In genomic region chr18:23285581-23285980, GRCh38 we compare ENCODE assay signal across 8 cellular contexts.
DNase-seq lines count a peak whose midpoint lies in the region; ATAC-seq, FAIRE-seq and TF ChIP-seq lines count a peak whose summit lies in the region.
"Not testable (repeated sequence)": the region's sequence is repeated elsewhere in the genome, so short reads cannot be mapped to it uniquely, and the experiment has no call there.

No MANE protein-coding gene starts in this region.

- H3K56ac ChIP-seq in H1 (replicated peaks; ENCODE audit: insufficient read length, low read depth, low read length), result not testable (repeated sequence)

- TF ChIP-seq POLR2A in H1 (IDR thresholded peaks at IDR 0.05; ENCODE audit: control extremely low read depth in 1 of 2, low read depth in 2 of 2, low read length in 2 of 2), result not testable (repeated sequence)

- H3F3A ChIP-seq in GM23338 (replicated peaks; ENCODE audit: low read depth); neural progenitor cell (ENCODE audit: low read depth): not testable (repeated sequence)

- peak overlapping the region; percentile 71 for H3K18ac ChIP-seq in H1 (ENCODE audit: extremely low read depth, low read length)

- not testable (repeated sequence) for H3K79me1 ChIP-seq in H1 (ENCODE audit: low read depth, low read length)

- H3K27me3 Mint-ChIP-seq in Caco-2 (ENCODE audit: insufficient read depth, unreplicated experiment); GM23338 (ENCODE audit: insufficient read depth, low read depth, poor library complexity); activated naive CD8-positive, alpha-beta T cell treated with anti-CD3 and anti-CD28 coated beads, Interleukin-2, amount 50 U/mL, for 24 hours; neural progenitor cell (ENCODE audit: insufficient read depth, low read depth): not testable (repeated sequence)

- not testable (repeated sequence) for H3K4me3 Mint-ChIP-seq in Caco-2 (ENCODE audit: unreplicated experiment); GM23338; activated naive CD8-positive, alpha-beta T cell treated with anti-CD3 and anti-CD28 coated beads, Interleukin-2, amount 50 U/mL, for 24 hours; neural progenitor cell

- H3K9me2 ChIP-seq in GM23338 (ENCODE audit: insufficient read depth), result not testable (repeated sequence)

- CTCF ChIA-PET in Caco-2 (lab: Charles Lee); H1 (lab: Charles Lee; ENCODE audit: partially characterized antibody): not testable (repeated sequence)

- 70% methylated on average over 6 of the region's 12 CpGs; no CpG with 5 or more reads in 1 of the 2 experiments for WGBS in H1 (ENCODE audit: extremely low coverage in 1 of 2, insufficient coverage in 1 of 2, insufficient read length in 1 of 2, insufficient replicate concordance in 2 of 2, low coverage in 1 of 2, low lambda C conversion rate in 2 of 2, missing lambda C conversion rate in 1 of 2), 2 experiments

- not testable (repeated sequence) for H2BK15ac ChIP-seq in H1 (ENCODE audit: low read length)

- not testable (repeated sequence) for BruUV-seq in Caco-2 (replicated peaks; lab: Mats Ljungman, UMichigan)

- not testable (repeated sequence) for DNase-seq in Caco-2; GM23338 (ENCODE audit: low spot score); activated naive CD8-positive, alpha-beta T cell treated with anti-CD3 and anti-CD28 coated beads, Interleukin-2, amount 50 U/mL, for 24 hours; H1 (ENCODE audit: low read depth in 1 of 2, low spot score in 2 of 2)
- peak; percentile 57 for DNase-seq in NCI-H82 treated with DMSO at 0.1 percent for 48 hours (lab: John Stamatoyannopoulos, UW; ENCODE audit: unreplicated experiment)
- DNase-seq in WERI-Rb-1, result peak; percentile 65
- DNase-seq in neural progenitor cell (ENCODE audit: low spot score), result peak; percentile 40

- not testable (repeated sequence) for H2BK120ac ChIP-seq in H1 (replicated peaks; ENCODE audit: low read depth, low read length)

- H2BK20ac ChIP-seq in H1 (ENCODE audit: low read length), result not testable (repeated sequence)

- not testable (repeated sequence) for H3K9me3 ChIP-seq in Caco-2; HUES6 (ENCODE audit: control insufficient read depth, insufficient read depth, low read depth, low read length); WERI-Rb-1 (ENCODE audit: severe bottlenecking); H1 (ENCODE audit: insufficient read depth in 2 of 2, low read depth in 1 of 2, low read length in 1 of 2); neural progenitor cell (ENCODE audit: low read depth)

- not testable (repeated sequence) for H3K27me3 ChIP-seq in Caco-2 (replicated peaks; ENCODE audit: control insufficient read depth, insufficient read depth, low read length); GM23338 (ENCODE audit: insufficient read depth); HUES6 (ENCODE audit: control insufficient read depth, insufficient read depth, low read length); WERI-Rb-1 (ENCODE audit: insufficient read depth, low read depth, severe bottlenecking); H1 (replicated peaks in 1 of 4; ENCODE audit: control insufficient read depth in 3 of 4, extremely low read depth in 1 of 4, insufficient read depth in 3 of 4, low read length in 3 of 4); neural progenitor cell

- TF ChIP-seq CTCF in Caco-2 (IDR thresholded peaks at IDR 0.05; ENCODE audit: insufficient read depth in 1 of 2, low read depth in 1 of 2, low read length in 1 of 2, severe bottlenecking in 1 of 2, unreplicated experiment in 1 of 2); GM23338 (conservative IDR thresholded peaks at IDR 0.05; ENCODE audit: low read depth in 2 of 2); WERI-Rb-1 (IDR thresholded peaks at IDR 0.05; ENCODE audit: low read depth, low read length); H1 (IDR thresholded peaks at IDR 0.05; ENCODE audit: control extremely low read depth in 1 of 3, insufficient read depth in 1 of 3, low read depth in 1 of 3, low read length in 3 of 3); neural progenitor cell (IDR thresholded peaks at IDR 0.05): not testable (repeated sequence)

- TF ChIP-seq RAD21 in H1 (IDR thresholded peaks at IDR 0.05 in 1 of 2, conservative IDR thresholded peaks at IDR 0.05 in 1 of 2; ENCODE audit: low read depth in 2 of 2, low read length in 2 of 2), result not testable (repeated sequence)

- H3K27ac Mint-ChIP-seq in Caco-2 (ENCODE audit: unreplicated experiment) (peak overlapping the region; percentile 42), GM23338 (peak overlapping the region; percentile 97)
- H3K27ac Mint-ChIP-seq in activated naive CD8-positive, alpha-beta T cell treated with anti-CD3 and anti-CD28 coated beads, Interleukin-2, amount 50 U/mL, for 24 hours, result peak overlapping the region; percentile 96
- not testable (repeated sequence) for H3K27ac Mint-ChIP-seq in neural progenitor cell

- not testable (repeated sequence) for H4K20me1 ChIP-seq in GM23338 (replicated peaks; ENCODE audit: insufficient read depth); H1 (replicated peaks in 1 of 2; ENCODE audit: control insufficient read depth in 1 of 2, insufficient read depth in 2 of 2, low read length in 2 of 2); neural progenitor cell (ENCODE audit: low read depth)

- H3K36me3 Mint-ChIP-seq in Caco-2 (ENCODE audit: insufficient read depth, unreplicated experiment); activated naive CD8-positive, alpha-beta T cell treated with anti-CD3 and anti-CD28 coated beads, Interleukin-2, amount 50 U/mL, for 24 hours (ENCODE audit: low read depth); neural progenitor cell: not testable (repeated sequence)
- H3K36me3 Mint-ChIP-seq in GM23338 (ENCODE audit: low read depth), result peaks cover 19% of the 10 kb centered on the region; the same call in 2 of the 3 replicates

- H3K4me1 Mint-ChIP-seq in Caco-2 (ENCODE audit: low read depth, unreplicated experiment) (peaks cover 36% of the 10 kb centered on the region), GM23338 (peaks cover 73% of the 10 kb centered on the region), neural progenitor cell (peaks cover 56% of the 10 kb centered on the region)
- peaks cover 37% of the 10 kb centered on the region for H3K4me1 Mint-ChIP-seq in activated naive CD8-positive, alpha-beta T cell treated with anti-CD3 and anti-CD28 coated beads, Interleukin-2, amount 50 U/mL, for 24 hours

- not testable (repeated sequence) for H3K4me3 ChIP-seq in Caco-2 (ENCODE audit: low read depth, low read length); GM23338; HUES6 (ENCODE audit: low read depth, low read length); WERI-Rb-1 (ENCODE audit: low read depth, low read length); H1 (ENCODE audit: extremely low read depth in 1 of 4, insufficient read depth in 2 of 4, low read depth in 3 of 4, low read length in 4 of 4); neural progenitor cell

- ATAC-seq in GM23338; activated naive CD8-positive, alpha-beta T cell treated with anti-CD3 and anti-CD28 coated beads, Interleukin-2, amount 50 U/mL, for 24 hours: not testable (repeated sequence)

- H4K91ac ChIP-seq in H1 (replicated peaks; ENCODE audit: insufficient read length, low read length), result not testable (repeated sequence)

- not testable (repeated sequence) for H3K14ac ChIP-seq in H1 (ENCODE audit: insufficient read length)

- not testable (repeated sequence) for H4K8ac ChIP-seq in H1 (ENCODE audit: extremely low read depth, insufficient read depth, low read length)

- H3K4ac ChIP-seq in H1 (replicated peaks; ENCODE audit: insufficient read length, low read depth, low read length), result not testable (repeated sequence)

- H3K4me1 ChIP-seq in Caco-2, result not testable (repeated sequence)
- H3K4me1 ChIP-seq in GM23338 (ENCODE audit: insufficient read depth) (peaks cover 44% of the 10 kb centered on the region), HUES6 (ENCODE audit: control insufficient read depth, insufficient read depth, low read length) (peaks cover 49% of the 10 kb centered on the region), H1 (replicated peaks in 1 of 4; ENCODE audit: control insufficient read depth in 3 of 4, insufficient read depth in 4 of 4, low read length in 3 of 4) (peaks cover 9 to 26% (median 19%) of the 10 kb centered on the region in 4 experiments), neural progenitor cell (peaks cover 30% of the 10 kb centered on the region)

- H3K27ac ChIP-seq in GM23338 (ENCODE audit: low read depth) (peak overlapping the region; percentile 98), HUES6 (ENCODE audit: low read depth, low read length) (peak overlapping the region; percentile 97; the same call in 1 of the 2 replicates)
- H3K27ac ChIP-seq in WERI-Rb-1; H1 (ENCODE audit: low read depth, low read length); neural progenitor cell: not testable (repeated sequence)

- FAIRE-seq in H1 (lab: Jason Lieb, UNC), result not testable (repeated sequence)

- POLR2A ChIA-PET in Caco-2 (lab: Charles Lee); H1 (lab: Charles Lee; ENCODE audit: partially characterized antibody): not testable (repeated sequence)

- H3K23me2 ChIP-seq in H1 (ENCODE audit: low read depth, low read length), result not testable (repeated sequence)

- peak overlapping the region; percentile 12 for H3K9ac ChIP-seq in HUES6 (ENCODE audit: low read length)
- H3K9ac ChIP-seq in H1 (replicated peaks in 1 of 4; ENCODE audit: extremely low read depth in 1 of 4, low read depth in 3 of 4, low read length in 3 of 4); neural progenitor cell: not testable (repeated sequence)

- not testable (repeated sequence) for TF ChIP-seq EP300 in H1 (IDR thresholded peaks at IDR 0.05; ENCODE audit: borderline replicate concordance in 1 of 2, low read depth in 2 of 2, low read length in 2 of 2)

- H3K9me3 Mint-ChIP-seq in Caco-2 (ENCODE audit: unreplicated experiment); activated naive CD8-positive, alpha-beta T cell treated with anti-CD3 and anti-CD28 coated beads, Interleukin-2, amount 50 U/mL, for 24 hours; neural progenitor cell: not testable (repeated sequence)
- H3K9me3 Mint-ChIP-seq in GM23338, result peaks cover 14% of the 10 kb centered on the region

- intact Hi-C loops in Caco-2 (cut with micrococcal nuclease; ENCODE audit: unreplicated experiment), result not testable (repeated sequence)

- not testable (repeated sequence) for H2AFZ ChIP-seq in GM23338; H1 (ENCODE audit: low read length); neural progenitor cell (replicated peaks)

- H3K36me3 ChIP-seq in Caco-2 (ENCODE audit: control insufficient read depth, insufficient read depth, low read length); GM23338 (ENCODE audit: insufficient read depth); HUES6 (ENCODE audit: control insufficient read depth, insufficient read depth, low read length); WERI-Rb-1; H1 (ENCODE audit: control insufficient read depth in 2 of 4, insufficient read depth in 4 of 4, low read length in 3 of 4); neural progenitor cell: not testable (repeated sequence)

- H2BK12ac ChIP-seq in H1 (ENCODE audit: low read depth, low read length), result peak overlapping the region; percentile 80

- H3K23ac ChIP-seq in H1 (ENCODE audit: insufficient read length), result not testable (repeated sequence)

- not testable (repeated sequence) for H3K79me2 ChIP-seq in GM23338 (replicated peaks; ENCODE audit: insufficient read depth); H1 (ENCODE audit: control insufficient read depth in 1 of 2, insufficient read depth in 2 of 2, low read length in 2 of 2); neural progenitor cell (ENCODE audit: low read depth)

- H4K5ac ChIP-seq in H1 (ENCODE audit: insufficient read length, low read depth, low read length), result peak overlapping the region; percentile 29

- not testable (repeated sequence) for H3K4me2 ChIP-seq in GM23338; H1 (ENCODE audit: insufficient read depth in 1 of 2, low read depth in 2 of 2, low read length in 2 of 2)
- peak overlapping the region; percentile 52 for H3K4me2 ChIP-seq in neural progenitor cell

- H2AK5ac ChIP-seq in H1 (ENCODE audit: low read depth, low read length), result not testable (repeated sequence)

- H2BK5ac ChIP-seq in H1 (ENCODE audit: low read depth, low read length), result peak overlapping the region; percentile 95; the same call in 1 of the 2 replicates
